Comparison of ENCODE assay signal across 19 cellular contexts in the genomic region with DNA sequence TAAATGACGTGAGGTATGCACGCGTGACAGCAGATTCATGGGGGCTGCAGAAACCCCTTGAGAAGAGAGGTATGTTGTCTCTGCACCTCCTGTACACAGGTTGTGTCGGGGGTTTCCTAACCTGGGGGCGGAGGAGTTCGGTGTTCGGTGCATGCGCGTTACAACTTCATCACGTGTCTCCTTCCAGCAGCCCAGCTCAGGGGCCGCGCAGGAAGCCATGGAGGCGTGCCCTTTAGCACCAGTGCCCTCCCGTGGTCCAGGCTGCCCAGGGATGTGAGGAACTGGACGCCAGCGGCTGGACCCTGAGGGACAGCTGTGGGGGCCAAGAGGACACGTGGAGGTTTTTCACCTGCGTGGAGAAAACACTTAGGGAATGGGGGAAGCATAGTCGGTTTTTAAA.
"Had no signal": no experiment of that assay in that cellular context is flagged by ENCODE, and none has a peak within 500 bp of the region (broad histone marks: within the 10 kb centered on the region; RNA-seq: fewer than 3 reads in every experiment).

No MANE protein-coding gene starts in this region.

- H3K9me3 Mint-ChIP-seq: nephron had no signal

- H3K27ac ChIP-seq: dorsolateral prefrontal cortex, esophagus squamous epithelium, hepatocyte, neutrophil, right atrium auricular region, thyroid gland, upper lobe of left lung, vagina had no signal

- H3K27me3 ChIP-seq: dorsolateral prefrontal cortex, esophagus squamous epithelium, hepatocyte, neutrophil, right atrium auricular region, thyroid gland, upper lobe of left lung, vagina had no signal

- H3K4me1 ChIP-seq: esophagus squamous epithelium, right atrium auricular region, thyroid gland, upper lobe of left lung, vagina had no signal

- H3K9me3 ChIP-seq: neutrophil, right atrium auricular region, thyroid gland, upper lobe of left lung, vagina had no signal

- H3K4me3 ChIP-seq: dorsolateral prefrontal cortex, esophagus squamous epithelium, hepatocyte, right atrium auricular region, thyroid gland, upper lobe of left lung, vagina had no signal

- DNase-seq: central memory CD4-positive, alpha-beta T cell; cortex of kidney; dorsolateral prefrontal cortex; effector CD8-positive, alpha-beta T cell; esophagus squamous epithelium; foreskin fibroblast; kidney glomerular epithelial cell; mesenchymal stem cell; naive B cell; small intestine; stimulated activated CD4-positive, alpha-beta T cell treated with anti-CD3 and anti-CD28 coated beads, Interleukin-2, amount 100 ng/mL, for 48 hours; stimulated activated naive CD4-positive, alpha-beta T cell treated with Interleukin-2 at 50 U/mL for 16 hours; thyroid gland had no signal

- H3K27ac Mint-ChIP-seq: nephron had no signal

- H3K4me3 Mint-ChIP-seq: naive B cell, nephron had no signal

- H3K36me3 ChIP-seq: esophagus squamous epithelium, neutrophil, right atrium auricular region, thyroid gland, upper lobe of left lung, vagina had no signal

- H3K36me3 Mint-ChIP-seq: naive B cell had no signal

- H3K27me3 Mint-ChIP-seq: naive B cell had no signal

- H3K4me1 Mint-ChIP-seq: naive B cell, nephron had no signal
